28 cellular contexts compared by ENCODE assay signal in genomic region chr18:57422313-57422872, GRCh38.
A peak's percentile ranks its signal among the peaks of the same experiment; 100 is the strongest.
DNase-seq lines count a peak whose midpoint lies in the region; ATAC-seq and TF ChIP-seq lines count a peak whose summit lies in the region.
"Had no signal": no experiment of that assay in that cellular context is flagged by ENCODE, and none has a peak within 500 bp of the region (broad histone marks: within the 10 kb centered on the region; RNA-seq: fewer than 3 reads in every experiment).

No MANE protein-coding gene starts in this region.

- peak overlapping the region; percentile 78 for H3K27ac ChIP-seq in 22Rv1
- peak overlapping the region; percentile 74 for H3K27ac ChIP-seq in VCaP
- H3K27ac ChIP-seq: A549, breast epithelium, lower lobe of right lung, Peyer's patch, SJCRH30, skin epidermis, thyroid gland had no signal

- H3K4me3 ChIP-seq in LNCaP clone FGC (ENCODE audit: low read depth, low read length) = no peak overlapping the region
- H3K4me3 ChIP-seq: A549, breast epithelium, lower lobe of right lung, Peyer's patch, SJCRH30, skin epidermis, thyroid gland had no signal

- ATAC-seq in GM21526 (IDR thresholded peaks at IDR 0.05; ENCODE audit: low FRiP score, unreplicated experiment) (no peak), GM21576 (IDR thresholded peaks at IDR 0.05; ENCODE audit: unreplicated experiment) (no peak)
- ATAC-seq in stimulated activated naive CD8-positive, alpha-beta T cell treated with anti-CD3 and anti-CD28 coated beads, Interleukin-15, Interleukin-2, amounts not matched to agents 100 U/mL and 50 U/mL, for 24 hours = no peak
- ATAC-seq: A549; HCT116; lower lobe of right lung; natural killer cell treated with Interleukin-12 subunit alpha and Interleukin-12 subunit beta and Interleukin-15 and Interleukin-18, amount 100 ng/mL, for 72 hours; stimulated activated naive CD8-positive, alpha-beta T cell treated with anti-CD3 and anti-CD28 coated beads, Interleukin-15, amount 100 ng/mL, for 72 hours had no signal

- TF ChIP-seq CTCF in 22Rv1 (IDR thresholded peaks at IDR 0.05) = no peak
- TF ChIP-seq CTCF in LNCaP clone FGC (IDR thresholded peaks at IDR 0.05; ENCODE audit: control insufficient read depth, extremely low read depth, insufficient read depth) = no peak
- TF ChIP-seq CTCF in VCaP (conservative IDR thresholded peaks at IDR 0.05) = no peak

- peak; percentile 57 for DNase-seq in LNCaP clone FGC (ENCODE audit: low read depth)
- DNase-seq in NCI-H526 treated with DMSO at 0.1 percent for 48 hours (lab: John Stamatoyannopoulos, UW) = peak; percentile 68
- no peak for DNase-seq in T-helper 1 cell
- DNase-seq in stimulated activated naive CD8-positive, alpha-beta T cell treated with anti-CD3 and anti-CD28 coated beads, Interleukin-15, Interleukin-2, amounts not matched to agents 100 U/mL and 50 U/mL, for 24 hours = no peak
- DNase-seq: activated CD4-positive, alpha-beta memory T cell treated with anti-CD3 and anti-CD28 coated beads, Interleukin-2, amount 10 ng/mL, durations not matched to agents 7 days and 5 days; activated CD4-positive, alpha-beta T cell treated with anti-CD3 and anti-CD28 coated beads for 1 hour; AML-193; CD4-positive, alpha-beta T cell; effector CD4-positive, alpha-beta T cell; GF-D8; kidney; lower lobe of right lung; MM.1S; NCI-H1436 treated with DMSO at 0.1 percent for 48 hours; NCI-H2171 treated with DMSO at 0.1 percent for 48 hours; Peyer's patch; SJCRH30; stimulated activated naive CD8-positive, alpha-beta T cell treated with anti-CD3 and anti-CD28 coated beads, Interleukin-15, amount 100 ng/mL, for 72 hours; thyroid gland had no signal

Comparison
In these comparisons a context has a peak if more than half of its experiments do, and no peak if none do; other contexts are left out.
1. DNase-seq: peak in LNCaP clone FGC (single experiment) and NCI-H526 treated with DMSO at 0.1 percent for 48 hours (single experiment); none in T-helper 1 cell (0 of 5) and stimulated activated naive CD8-positive, alpha-beta T cell treated with anti-CD3 and anti-CD28 coated beads, Interleukin-15, Interleukin-2, amounts not matched to agents 100 U/mL and 50 U/mL, for 24 hours (single experiment).